ENCODE assay signal across 10 cellular contexts in the genomic region with DNA sequence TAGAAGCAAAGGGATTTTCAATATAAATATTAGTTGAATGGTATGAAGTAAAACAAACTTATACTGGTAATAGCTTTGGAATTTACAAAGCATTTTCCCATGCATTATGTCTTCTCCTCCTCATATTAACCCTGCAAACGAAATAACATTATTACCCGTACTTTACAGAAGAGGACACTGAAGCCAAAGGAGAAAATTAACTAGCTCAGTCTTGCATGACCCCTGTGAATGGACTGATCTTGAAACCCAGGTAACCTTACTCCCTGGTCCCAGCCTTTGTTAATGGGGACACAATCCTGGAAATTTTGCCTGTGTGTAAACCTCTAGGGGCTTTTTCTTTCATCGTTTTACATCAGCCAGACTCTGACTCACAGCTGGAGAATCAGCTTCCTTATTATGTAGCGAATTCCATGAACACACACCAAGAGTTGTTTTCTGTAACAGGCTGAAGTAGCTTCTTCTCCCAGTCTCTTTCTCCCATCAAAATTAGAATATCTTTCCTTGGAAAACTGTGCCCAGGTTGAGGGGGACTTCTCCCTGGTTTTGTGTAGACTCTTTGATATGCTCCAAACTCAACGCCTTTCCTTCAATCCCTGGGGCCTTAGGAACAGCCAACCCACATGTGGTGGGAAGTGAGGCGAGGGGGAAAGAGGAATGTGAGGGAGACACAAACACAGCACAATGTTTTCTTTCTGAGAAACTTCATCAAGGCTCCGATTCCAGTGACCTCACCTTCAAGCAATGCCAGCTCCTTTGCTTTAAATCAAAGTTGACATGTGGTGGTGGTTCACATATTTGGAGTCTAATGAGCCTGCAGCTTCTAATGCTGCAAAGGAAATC.
DNase-seq lines count a peak whose midpoint lies in the region; ATAC-seq, FAIRE-seq and TF ChIP-seq lines count a peak whose summit lies in the region.
"Had no signal": no experiment of that assay in that cellular context is flagged by ENCODE, and none has a peak within 500 bp of the region (broad histone marks: within the 10 kb centered on the region; RNA-seq: fewer than 3 reads in every experiment).

No MANE protein-coding gene starts in this region.

- intact Hi-C loops in kidney (cut with DNase I) = no loop called here

- H3K79me2 ChIP-seq in neural progenitor cell (ENCODE audit: low read depth) = no peaks in the 10 kb centered on the region

- no peaks in the 10 kb centered on the region for H4K20me1 ChIP-seq in neural progenitor cell (ENCODE audit: low read depth)

- TF ChIP-seq CTCF in BJ (IDR thresholded peaks at IDR 0.05; ENCODE audit: insufficient read depth, low read depth, low read length) (no peak), neural progenitor cell (IDR thresholded peaks at IDR 0.05) (no peak), kidney (IDR thresholded peaks at IDR 0.05; ENCODE audit: borderline replicate concordance, extremely low read depth, insufficient read depth) (no peak)

- no peaks in the 10 kb centered on the region for H3K4me1 ChIP-seq in NT2/D1 (ENCODE audit: insufficient read depth, insufficient read length)
- H3K4me1 ChIP-seq in neural progenitor cell = no peaks in the 10 kb centered on the region
- no peaks in the 10 kb centered on the region for H3K4me1 ChIP-seq in kidney (ENCODE audit: control insufficient read depth in 1 of 2, insufficient read depth in 1 of 2, low read depth in 1 of 2, low read length in 2 of 2)
- H3K4me1 ChIP-seq: HAP-1 had no signal

- no peak overlapping the region for H3K4me3 Mint-ChIP-seq in neural progenitor cell

- H3K36me3 ChIP-seq in BJ (ENCODE audit: control insufficient read depth, insufficient read depth, low read length) = no peaks in the 10 kb centered on the region
- H3K36me3 ChIP-seq in NT2/D1 (ENCODE audit: insufficient read depth, insufficient read length, low read length) = no peaks in the 10 kb centered on the region
- H3K36me3 ChIP-seq in neural progenitor cell = no peaks in the 10 kb centered on the region
- no peaks in the 10 kb centered on the region for H3K36me3 ChIP-seq in kidney (ENCODE audit: control insufficient read depth in 1 of 2, insufficient read depth in 2 of 2, low read length in 2 of 2)
- H3K36me3 ChIP-seq: HAP-1 had no signal

- peaks cover 5% of the 10 kb centered on the region for H3K4me1 Mint-ChIP-seq in neural progenitor cell

- H3F3A ChIP-seq in neural progenitor cell (ENCODE audit: low read depth) = no peaks in the 10 kb centered on the region

- ATAC-seq in HG02981 (IDR thresholded peaks at IDR 0.05; ENCODE audit: unreplicated experiment) (no peak), GM21528 (IDR thresholded peaks at IDR 0.05; ENCODE audit: low FRiP score, unreplicated experiment) (no peak), GM19397 (IDR thresholded peaks at IDR 0.05; ENCODE audit: unreplicated experiment) (no peak)

- H3K9me3 Mint-ChIP-seq in neural progenitor cell = no peaks in the 10 kb centered on the region

- H3K4me3 ChIP-seq in BJ (ENCODE audit: low read depth, low read length) (no peak overlapping the region), NT2/D1 (ENCODE audit: insufficient read length, low read depth) (no peak overlapping the region), neural progenitor cell (no peak overlapping the region), kidney (ENCODE audit: low read length in 2 of 2) (no peak overlapping the region)
- H3K4me3 ChIP-seq: HAP-1 had no signal

- peaks cover 4% of the 10 kb centered on the region for H3K27me3 Mint-ChIP-seq in neural progenitor cell (ENCODE audit: insufficient read depth, low read depth)

- DNase-seq in BJ (ENCODE audit: low read depth) = peak; percentile 94
- peak; percentile 46 for DNase-seq in NT2/D1 (ENCODE audit: low read depth, low spot score)
- peak; percentile 37 for DNase-seq in epidermal melanocyte (ENCODE audit: insufficient read length, low spot score)
- DNase-seq in neural progenitor cell (ENCODE audit: low spot score) = no peak
- DNase-seq in kidney = no peak
- DNase-seq: activated CD4-positive, alpha-beta T cell treated with anti-CD3 and anti-CD28 coated beads, Interleukin-2, amount 50 U/mL, for 1 hour had no signal

- H3K27ac ChIP-seq in neural progenitor cell (no peak overlapping the region), kidney (ENCODE audit: low read depth in 2 of 2, low read length in 2 of 2) (no peak overlapping the region)

- CTCF ChIA-PET in BJ (lab: Yijun Ruan, JAX) = interaction anchor here (0.6 to 2.7 kb wide), 13 partner anchors 9 to 899 kb away, joined by 3 to 10 read pairs (median 4); no protein-coding TSS in a partner anchor

- no peak for FAIRE-seq in kidney (lab: Jason Lieb, UNC)

- H2AFZ ChIP-seq in neural progenitor cell (replicated peaks) = no peak overlapping the region

- POLR2A ChIA-PET in BJ (lab: Charles Lee) = interaction anchor here (0.6 to 0.7 kb wide), 3 partner anchors 19 to 484 kb away, joined by 3 to 13 read pairs (median 3); no protein-coding TSS in a partner anchor

- H3K27me3 ChIP-seq in BJ (ENCODE audit: control insufficient read depth, insufficient read depth, low read length) (no peaks in the 10 kb centered on the region), NT2/D1 (ENCODE audit: insufficient read depth, insufficient read length) (no peaks in the 10 kb centered on the region), neural progenitor cell (no peaks in the 10 kb centered on the region)

- H3K9ac ChIP-seq in NT2/D1 (ENCODE audit: insufficient read length, low read depth) (no peak overlapping the region), neural progenitor cell (no peak overlapping the region), kidney (ENCODE audit: low read length in 2 of 2) (no peak overlapping the region)

- H3K36me3 Mint-ChIP-seq in neural progenitor cell = no peaks in the 10 kb centered on the region

- peaks cover 12% of the 10 kb centered on the region for H3K9me3 ChIP-seq in NT2/D1 (ENCODE audit: insufficient read depth, low read length)
- no peaks in the 10 kb centered on the region for H3K9me3 ChIP-seq in neural progenitor cell (ENCODE audit: low read depth)
- H3K9me3 ChIP-seq in kidney (ENCODE audit: control insufficient read depth in 1 of 2, low read length in 2 of 2) = no peaks in the 10 kb centered on the region
- H3K9me3 ChIP-seq: HAP-1 had no signal

- H3K4me2 ChIP-seq in neural progenitor cell = no peak overlapping the region

- H3K27ac Mint-ChIP-seq in neural progenitor cell = peak overlapping the region; percentile 84

Comparison
In these comparisons a context has a peak if more than half of its experiments do, and no peak if none do; other contexts are left out.
1. DNase-seq: peak in BJ (single experiment), NT2/D1 (single experiment) and epidermal melanocyte (single experiment); none in neural progenitor cell (single experiment) and kidney (single experiment).